In genomic region chr10:111179514-111179913, GRCh38 we compare ENCODE assay signal across 11 cellular contexts.
"Had no signal": no experiment of that assay in that cellular context is flagged by ENCODE, and none has a peak within 500 bp of the region (broad histone marks: within the 10 kb centered on the region; RNA-seq: fewer than 3 reads in every experiment).

No MANE protein-coding gene starts in this region.

- H3K27ac ChIP-seq: GM23248 had no signal

- H3K4me3 Mint-ChIP-seq: GM23338, H9, HFFc6 had no signal

- ATAC-seq: GM23338, HCT116 had no signal

- H3K27ac Mint-ChIP-seq: GM23338, H9, HFFc6 had no signal

- H3K4me1 Mint-ChIP-seq: GM23338 had no signal

- H3K36me3 ChIP-seq: HAP-1 had no signal

- H3K4me3 ChIP-seq: GM23248, GM23338, HAP-1 had no signal

- DNase-seq: GM23248, GOT3, H7, H9, HCEC 1CT, HFFc6 had no signal

- H3K4me1 ChIP-seq: HAP-1 had no signal

- FAIRE-seq: H1, H54 had no signal

- H3K9ac ChIP-seq: GM23248 had no signal

- H2AFZ ChIP-seq: GM23248, GM23338 had no signal

- H3K4me2 ChIP-seq: GM23338 had no signal

- H3K9me3 ChIP-seq: HAP-1 had no signal
